Comparison of ENCODE assay signal across 10 cellular contexts in the genomic region with DNA sequence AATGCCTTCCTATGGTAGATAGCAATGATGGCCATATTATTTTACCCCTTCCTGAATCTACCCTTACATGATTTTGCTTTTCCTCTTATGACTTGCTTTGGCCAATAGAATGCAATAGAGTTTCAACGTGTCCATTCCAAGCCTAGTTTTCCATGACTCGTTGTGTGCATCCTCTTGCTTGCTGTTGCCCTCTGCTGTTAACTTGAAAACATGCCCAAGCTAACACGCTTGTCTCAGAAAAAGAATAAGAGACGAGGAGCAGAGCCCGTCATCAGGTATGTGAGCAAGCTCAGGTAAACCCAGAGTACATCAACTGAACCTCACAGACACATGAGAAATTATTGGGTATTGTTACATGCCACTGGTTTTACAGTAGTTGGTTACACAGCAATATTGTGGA. TPM values are rescaled to one million over a fixed set of nuclear protein-coding genes. Genes with fewer than 3 reads are reported as not detected.
A peak's percentile ranks its signal among the peaks of the same experiment; 100 is the strongest.
DNase-seq lines count a peak whose midpoint lies in the region; FAIRE-seq and TF ChIP-seq lines count a peak whose summit lies in the region.
"Not testable (repeated sequence)": the region's sequence is repeated elsewhere in the genome, so short reads cannot be mapped to it uniquely, and the experiment has no call there.
"Had no signal": no experiment of that assay in that cellular context is flagged by ENCODE, and none has a peak within 500 bp of the region (broad histone marks: within the 10 kb centered on the region; RNA-seq: fewer than 3 reads in every experiment).

No MANE protein-coding gene starts in this region.

- H3K4me3 ChIP-seq in fibroblast of mammary gland (ENCODE audit: control insufficient read depth, low read depth, low read length), result not testable (repeated sequence)

- not testable (repeated sequence) for TF ChIP-seq POLR2A in H54 (IDR thresholded peaks at IDR 0.05; ENCODE audit: low read depth, low read length)

- H3K27ac Mint-ChIP-seq in MCF 10A (ENCODE audit: low read depth, unreplicated experiment); neural crest cell (ENCODE audit: unreplicated experiment): not testable (repeated sequence)

- CTCF ChIA-PET in MCF 10A (lab: Yijun Ruan, JAX), result not testable (repeated sequence)

- H3K27me3 Mint-ChIP-seq in MCF 10A (ENCODE audit: insufficient read depth, unreplicated experiment); neural crest cell (ENCODE audit: low read depth): not testable (repeated sequence)

- H3K4me3 Mint-ChIP-seq in MCF 10A (ENCODE audit: unreplicated experiment); neural crest cell: not testable (repeated sequence)

- intact Hi-C loops in MCF 10A (cut with micrococcal nuclease), result not testable (repeated sequence)

- DNase-seq in A172 (ENCODE audit: low spot score) (peak; percentile 0), M059J (ENCODE audit: low read depth) (peak; percentile 32), SK-MEL-5 (ENCODE audit: low read depth, low spot score) (peak; percentile 40), MCF 10A (ENCODE audit: unreplicated experiment) (peak; percentile 19), fibroblast of mammary gland (ENCODE audit: low read depth) (peak; percentile 2), kidney tubule cell (ENCODE audit: low spot score) (peak; percentile 6)
- not testable (repeated sequence) for DNase-seq in H54 (ENCODE audit: insufficient read length, low spot score); neural crest cell (ENCODE audit: low read depth, low spot score)

- BruUV-seq in MCF 10A (replicated peaks; lab: Mats Ljungman, UMichigan), result not testable (repeated sequence)

- not testable (repeated sequence) for H3K36me3 Mint-ChIP-seq in MCF 10A (ENCODE audit: insufficient read depth, unreplicated experiment); neural crest cell (ENCODE audit: low read depth)

- not testable (repeated sequence) for H3K9me3 Mint-ChIP-seq in MCF 10A (ENCODE audit: unreplicated experiment); neural crest cell

- in situ Hi-C loops in SK-MEL-5 (cut with HindIII; ENCODE audit: low pct_unique_long_range_greater_than_20kb, low sequenced_read_pairs), result not testable (repeated sequence)

- FAIRE-seq in H54 (lab: Jason Lieb, UNC), result peak; percentile 98

- H3K4me1 Mint-ChIP-seq in MCF 10A (ENCODE audit: insufficient read depth, unreplicated experiment); neural crest cell: not testable (repeated sequence)

- not testable (repeated sequence) for TF ChIP-seq CTCF in MCF 10A (IDR thresholded peaks at IDR 0.05; ENCODE audit: unreplicated experiment); fibroblast of mammary gland (conservative IDR thresholded peaks at IDR 0.05; ENCODE audit: control insufficient read depth, insufficient read depth, low read depth, low read length)
- TF ChIP-seq CTCF in neural crest cell (conservative IDR thresholded peaks at IDR 0.05), result peak; percentile 25

- POLR2A ChIA-PET in MCF 10A (lab: Yijun Ruan, JAX), result not testable (repeated sequence)

RNA-seq across cellular contexts. Expression of a gene that starts 49.7 kb away (rescaled TPM):
- total RNA-seq in A172 (2014; rRNA removed; shearing (Covaris generic)), result 5.3 and 5.5 TPM in 2 replicates
- total RNA-seq in M059J (2014; rRNA removed; shearing (Covaris generic)), result 43.0 and 87.1 TPM in 2 replicates
- total RNA-seq in SK-MEL-5 (2014; rRNA removed; shearing (Covaris generic)), result not detected in 2 replicates
- polyA plus RNA-seq in SK-MEL-5 (2015; cell fraction: cytosol; rRNA removed), result not detected in 2 replicates
- polyA plus RNA-seq in SK-MEL-5 (2015; cell fraction: nucleus; rRNA removed), result not detected in 2 replicates
- total RNA-seq in MCF 10A (2022) (not detected in 2 replicates), neural crest cell (not detected in 2 replicates)
- total RNA-seq: Right ventricle myocardium inferior had no signal
- polyA plus RNA-seq: IgD-negative memory B cell had no signal
